ENCODE assay signal across 19 cellular contexts in the genomic region with DNA sequence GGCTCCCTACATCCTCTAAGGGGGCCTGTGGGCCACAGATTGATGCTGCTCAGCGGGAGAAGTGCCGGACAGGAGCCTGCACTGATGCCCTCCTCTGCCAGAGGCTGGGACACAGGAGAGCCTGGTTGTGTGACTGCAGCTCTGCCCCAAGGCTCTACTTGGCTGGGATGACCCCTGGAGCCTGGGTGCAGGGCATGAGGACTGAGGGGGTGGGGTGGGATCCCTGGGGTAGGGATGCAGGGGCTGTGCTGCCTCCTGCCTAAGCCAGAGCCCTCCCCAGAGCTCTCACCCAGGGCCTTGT. TPM values are rescaled to one million over a fixed set of nuclear protein-coding genes. Genes with fewer than 3 reads are reported as not detected.
A peak's percentile ranks its signal among the peaks of the same experiment; 100 is the strongest.
DNase-seq lines count a peak whose midpoint lies in the region; ATAC-seq and TF ChIP-seq lines count a peak whose summit lies in the region.
"Had no signal": no experiment of that assay in that cellular context is flagged by ENCODE, and none has a peak within 500 bp of the region (broad histone marks: within the 10 kb centered on the region; RNA-seq: fewer than 3 reads in every experiment).

No MANE protein-coding gene starts in this region.

- no peaks in the 10 kb centered on the region for H3K36me3 Mint-ChIP-seq in naive thymus-derived CD8-positive, alpha-beta T cell
- H3K36me3 Mint-ChIP-seq: CD8-positive, alpha-beta memory T cell had no signal

- 67 to 72% methylated on average over 2 of the region's 2 CpGs for WGBS in esophagus, 2 donors
- 80% methylated on average over 2 of the region's 2 CpGs; no CpG with 5 or more reads in 1 of the 2 donors for WGBS in upper lobe of left lung, 2 donors

- peaks cover 0 to 6% (median 4%) of the 10 kb centered on the region in 5 donors for H3K27me3 Mint-ChIP-seq in naive thymus-derived CD8-positive, alpha-beta T cell

- TF ChIP-seq CTCF in PC-3 (conservative IDR thresholded peaks at IDR 0.05; ENCODE audit: low read depth, low read length) (no peak), upper lobe of left lung (IDR thresholded peaks at IDR 0.05) (no peak)

- H3K27ac ChIP-seq in PC-3 (ENCODE audit: low read length) (no peak overlapping the region), esophagus (ENCODE audit: low read depth in 2 of 2, low read length in 1 of 2) (peak overlapping the region; percentile 91 to 94), upper lobe of left lung (peak overlapping the region; percentile 52 to 87 (median 70))

- no peaks in the 10 kb centered on the region for H3K36me3 ChIP-seq in PC-3 (ENCODE audit: low read depth, low read length)
- peaks cover 0 to 17% of the 10 kb centered on the region in 2 donors for H3K36me3 ChIP-seq in esophagus (ENCODE audit: control insufficient read depth in 2 of 2, insufficient read depth in 2 of 2, low read length in 1 of 2)
- H3K36me3 ChIP-seq in upper lobe of left lung, result no peaks in the 10 kb centered on the region
- H3K36me3 ChIP-seq: BE2C had no signal

- intact Hi-C loops in PC-3 (cut with micrococcal nuclease), result no loop called here

- peaks cover 1 to 19% (median 6%) of the 10 kb centered on the region in 4 donors for H3K4me1 Mint-ChIP-seq in naive thymus-derived CD8-positive, alpha-beta T cell

- no peaks in the 10 kb centered on the region for H3K9me3 ChIP-seq in PC-3 (ENCODE audit: low read length)
- H3K9me3 ChIP-seq in esophagus (ENCODE audit: control insufficient read depth in 2 of 2, insufficient read depth in 1 of 2, low read depth in 1 of 2, low read length in 1 of 2), result no peaks in the 10 kb centered on the region
- peaks cover 0 to 4% (median 0%) of the 10 kb centered on the region in 4 donors for H3K9me3 ChIP-seq in upper lobe of left lung
- H3K9me3 ChIP-seq: BE2C had no signal

- H3K4me3 ChIP-seq in PC-3 (ENCODE audit: low read length), result no peak overlapping the region
- H3K4me3 ChIP-seq in esophagus (ENCODE audit: low read depth in 1 of 2, low read length in 2 of 2), result peak overlapping the region; percentile 46 to 54
- H3K4me3 ChIP-seq in upper lobe of left lung, result peak overlapping the region in 2 of 4 donors; percentile 8 to 17

- ATAC-seq in PC-3 (no peak), upper lobe of left lung (ENCODE audit: low FRiP score in 2 of 2) (no peak), HG02973 (IDR thresholded peaks at IDR 0.05; ENCODE audit: unreplicated experiment) (no peak), HG02870 (IDR thresholded peaks at IDR 0.05; ENCODE audit: unreplicated experiment) (no peak)
- no peak for ATAC-seq in naive thymus-derived CD8-positive, alpha-beta T cell
- ATAC-seq: Panc1 had no signal

- CTCF ChIA-PET in PC-3 (lab: Charles Lee), result no interaction called here

- H3K27ac Mint-ChIP-seq in naive thymus-derived CD8-positive, alpha-beta T cell, result peak overlapping the region in 1 of 10 donors; percentile 43

- H3K9me3 Mint-ChIP-seq in naive thymus-derived CD8-positive, alpha-beta T cell, result peaks cover 0 to 3% (median 0%) of the 10 kb centered on the region in 9 donors
- H3K9me3 Mint-ChIP-seq: CD8-positive, alpha-beta memory T cell had no signal

- no peaks in the 10 kb centered on the region for H4K20me1 ChIP-seq in PC-3 (ENCODE audit: low read length)

- H3K27me3 ChIP-seq in PC-3 (ENCODE audit: low read length), result no peaks in the 10 kb centered on the region
- no peaks in the 10 kb centered on the region for H3K27me3 ChIP-seq in esophagus (ENCODE audit: control insufficient read depth in 1 of 2, insufficient read depth in 2 of 2, low read length in 2 of 2)
- H3K27me3 ChIP-seq in upper lobe of left lung, result no peaks in the 10 kb centered on the region
- H3K27me3 ChIP-seq: BE2C had no signal

- no TSS peak for BruUV-seq in PC-3 (replicated peaks; lab: Mats Ljungman, UMichigan)

- no peaks in the 10 kb centered on the region for H3F3A ChIP-seq in PC-3 (ENCODE audit: low read length, unreplicated experiment)

- H3K79me2 ChIP-seq in PC-3 (ENCODE audit: low read length), result no peaks in the 10 kb centered on the region

- no peak overlapping the region for H3K9ac ChIP-seq in PC-3 (ENCODE audit: low read length)

- peaks cover 12% of the 10 kb centered on the region for H3K4me1 ChIP-seq in PC-3 (ENCODE audit: insufficient read depth, low read length)
- peaks cover 3 to 9% of the 10 kb centered on the region in 2 donors for H3K4me1 ChIP-seq in esophagus (ENCODE audit: control insufficient read depth in 2 of 2, insufficient read depth in 2 of 2, low read length in 1 of 2)
- peaks cover 0 to 15% (median 14%) of the 10 kb centered on the region in 4 donors for H3K4me1 ChIP-seq in upper lobe of left lung
- H3K4me1 ChIP-seq: BE2C had no signal

- H3K4me2 ChIP-seq in PC-3 (ENCODE audit: low read length), result peak overlapping the region; percentile 69; the same call in 1 of the 2 replicates

- no peak for DNase-seq in PC-3
- DNase-seq in mesenteric fat pad (ENCODE audit: low spot score), result peak; percentile 24
- DNase-seq in upper lobe of left lung, result no peak
- DNase-seq in NCI-H345 treated with DMSO at 0.1 percent for 48 hours (lab: John Stamatoyannopoulos, UW; ENCODE audit: unreplicated experiment), result no peak
- DNase-seq in naive thymus-derived CD8-positive, alpha-beta T cell, result no peak
- DNase-seq: ACHN; BE2C; CD8-positive, alpha-beta memory T cell; GOT3; MM.1S; NCI-H1105 treated with DMSO at 0.1 percent for 48 hours; NCI-H187; NCI-H446 treated with DMSO at 0.1 percent for 48 hours; NCI-H748 treated with DMSO at 0.1 percent for 48 hours; SHP77 had no signal

- no peak for TF ChIP-seq EP300 in upper lobe of left lung (IDR thresholded peaks at IDR 0.05)

- no peak overlapping the region for H2AFZ ChIP-seq in PC-3 (ENCODE audit: low read length)

- H3K4me3 Mint-ChIP-seq in naive thymus-derived CD8-positive, alpha-beta T cell, result no peak overlapping the region
- H3K4me3 Mint-ChIP-seq: CD8-positive, alpha-beta memory T cell had no signal

- no peaks in the 10 kb centered on the region for H3K9me2 ChIP-seq in PC-3 (replicated peaks; ENCODE audit: low read length)

- POLR2A ChIA-PET in PC-3 (lab: Charles Lee; ENCODE audit: unreplicated experiment), result no interaction called here
- POLR2A ChIA-PET in naive thymus-derived CD8-positive, alpha-beta T cell (lab: Charles Lee), result no interaction called here

- TF ChIP-seq POLR2A in upper lobe of left lung (IDR thresholded peaks at IDR 0.05), result no peak

RNA-seq across cellular contexts. Expression of a gene that starts 0.6 kb away (rescaled TPM):
- total RNA-seq in PC-3 (2014; rRNA removed) (1.1 and 1.3 TPM in 2 replicates), mesenteric fat pad (0.22 TPM), upper lobe of left lung (10 to 100 TPM in 1 of 6 donors, 1 to 10 TPM in 4, under 1 TPM in 1; 1.00 to 10.5 (median 2.3) TPM)
- 10 to 100 TPM; 14.4 to 21.5 TPM for polyA plus RNA-seq in esophagus
- not detected for total RNA-seq in naive thymus-derived CD8-positive, alpha-beta T cell
- polyA plus RNA-seq in naive thymus-derived CD8-positive, alpha-beta T cell, result under 1 TPM in 1 of 3 donors, not detected in 2; 0.08 TPM
- total RNA-seq: CD8-positive, alpha-beta memory T cell had no signal
- polyA plus RNA-seq: CD8-positive, alpha-beta memory T cell had no signal

RNA-seq across cellular contexts. Expression of a gene that starts 14.8 kb away (rescaled TPM):
- total RNA-seq in PC-3 (2014; rRNA removed), result 60.6 and 61.5 TPM in 2 replicates
- polyA plus RNA-seq in esophagus, result 10 to 100 TPM; 70.8 to 73.6 TPM
- total RNA-seq in mesenteric fat pad, result 87.2 TPM
- 10 to 100 TPM; 27.3 to 54.5 (median 42.5) TPM for total RNA-seq in upper lobe of left lung
- total RNA-seq in naive thymus-derived CD8-positive, alpha-beta T cell, result 10 to 100 TPM; 17.1 to 20.1 TPM
- polyA plus RNA-seq in naive thymus-derived CD8-positive, alpha-beta T cell, result 10 to 100 TPM; 20.5 to 35.8 (median 35.7) TPM
